ENCODE assay signal across 8 cellular contexts in genomic region chr1:26500488-26501175, GRCh38. TPM values are rescaled to one million over a fixed set of nuclear protein-coding genes. Genes with fewer than 3 reads are reported as not detected.
DNase-seq lines count a peak whose midpoint lies in the region; ATAC-seq and TF ChIP-seq lines count a peak whose summit lies in the region.

No MANE protein-coding gene starts in this region.

- peaks cover 14% of the 10 kb centered on the region for H3K4me1 ChIP-seq in CD4-positive, CD25-positive, alpha-beta regulatory T cell (ENCODE audit: control insufficient read depth, insufficient read depth, low read length, poor library complexity, severe bottlenecking)
- H3K4me1 ChIP-seq in NT2/D1 (ENCODE audit: insufficient read depth, insufficient read length) (no peaks in the 10 kb centered on the region), mucosa of rectum (ENCODE audit: control insufficient read depth in 2 of 2, insufficient read depth in 2 of 2, low read length in 2 of 2) (peaks cover 10 to 17% of the 10 kb centered on the region in 2 donors)

- no peaks in the 10 kb centered on the region for H3K9me3 ChIP-seq in CD4-positive, CD25-positive, alpha-beta regulatory T cell (ENCODE audit: control insufficient read depth in 2 of 2, low read length in 2 of 2)
- H3K9me3 ChIP-seq in NT2/D1 (ENCODE audit: insufficient read depth, low read length) (no peaks in the 10 kb centered on the region), mucosa of rectum (ENCODE audit: control insufficient read depth in 2 of 2, low read length in 2 of 2) (no peaks in the 10 kb centered on the region)

- H3K4me3 Mint-ChIP-seq in CD4-positive, CD25-positive, alpha-beta regulatory T cell: peak overlapping the region; percentile 86 to 93 (median 90)

- peak overlapping the region; percentile 70 for H3K4me3 ChIP-seq in CD4-positive, CD25-positive, alpha-beta regulatory T cell (ENCODE audit: low read depth, low read length)
- H3K4me3 ChIP-seq in NT2/D1 (ENCODE audit: insufficient read length, low read depth) (peak overlapping the region; percentile 79), epithelial cell of esophagus (ENCODE audit: low read length) (peak overlapping the region; percentile 72), mucosa of rectum (ENCODE audit: low read length in 2 of 2) (peak overlapping the region; percentile 85 to 86)

- DNase-seq in CD4-positive, CD25-positive, alpha-beta regulatory T cell: peak; percentile 83 to 88 (median 85)
- DNase-seq in NT2/D1 (ENCODE audit: low read depth, low spot score): peak; percentile 76
- DNase-seq in activated T-cell treated with anti-CD3 and anti-CD28 coated beads for 4 hours: peak; percentile 95
- peak; percentile 69 for DNase-seq in epithelial cell of esophagus (ENCODE audit: low read depth)
- peak; percentile 88 for DNase-seq in stimulated activated CD8-positive, alpha-beta memory T cell treated with anti-CD3 and anti-CD28 coated beads, Interleukin-4, amount 100 ng/mL, for 24 hours (ENCODE audit: low read depth)

- H3K27ac ChIP-seq in CD4-positive, CD25-positive, alpha-beta regulatory T cell (ENCODE audit: insufficient read depth, low read length, poor library complexity, severe bottlenecking): peak overlapping the region; percentile 95
- peak overlapping the region; percentile 97 to 99 for H3K27ac ChIP-seq in mucosa of rectum (ENCODE audit: low read depth in 2 of 2, low read length in 2 of 2)

- peak overlapping the region; percentile 78 to 97 (median 89) for H3K27ac Mint-ChIP-seq in CD4-positive, CD25-positive, alpha-beta regulatory T cell

- H3K9me3 Mint-ChIP-seq in CD4-positive, CD25-positive, alpha-beta regulatory T cell: peaks cover 0 to 2% (median 0%) of the 10 kb centered on the region in 7 donors

- peaks cover 0 to 17% (median 9%) of the 10 kb centered on the region in 4 donors for H3K4me1 Mint-ChIP-seq in CD4-positive, CD25-positive, alpha-beta regulatory T cell

- H3K36me3 ChIP-seq in CD4-positive, CD25-positive, alpha-beta regulatory T cell (ENCODE audit: control insufficient read depth, insufficient read depth, low read length): no peaks in the 10 kb centered on the region
- H3K36me3 ChIP-seq in NT2/D1 (ENCODE audit: insufficient read depth, insufficient read length, low read length): no peaks in the 10 kb centered on the region
- no peaks in the 10 kb centered on the region for H3K36me3 ChIP-seq in mucosa of rectum (ENCODE audit: control insufficient read depth in 2 of 2, insufficient read depth in 2 of 2, low read length in 2 of 2)

- TF ChIP-seq CTCF in epithelial cell of esophagus (IDR thresholded peaks at IDR 0.05; ENCODE audit: insufficient read depth, low read depth, low read length, missing control alignments): no peak

- no peaks in the 10 kb centered on the region for H3K36me3 Mint-ChIP-seq in CD4-positive, CD25-positive, alpha-beta regulatory T cell

- no peaks in the 10 kb centered on the region for H3K27me3 Mint-ChIP-seq in CD4-positive, CD25-positive, alpha-beta regulatory T cell

- peak; percentile 73 to 75 for ATAC-seq in CD4-positive, CD25-positive, alpha-beta regulatory T cell (ENCODE audit: low read depth in 2 of 2)
- peak; percentile 57 for ATAC-seq in GM19438 (IDR thresholded peaks at IDR 0.05; ENCODE audit: low read depth, unreplicated experiment)
- ATAC-seq in HG03565 (IDR thresholded peaks at IDR 0.05; ENCODE audit: unreplicated experiment): peak; percentile 37

- peak overlapping the region; percentile 97 for H3K9ac ChIP-seq in NT2/D1 (ENCODE audit: insufficient read length, low read depth)
- H3K9ac ChIP-seq in mucosa of rectum (ENCODE audit: low read depth in 1 of 2, low read length in 2 of 2): peak overlapping the region; percentile 87 to 91

- H3K27me3 ChIP-seq in CD4-positive, CD25-positive, alpha-beta regulatory T cell (ENCODE audit: control insufficient read depth, insufficient read depth, low read length): no peaks in the 10 kb centered on the region
- H3K27me3 ChIP-seq in NT2/D1 (ENCODE audit: insufficient read depth, insufficient read length) (no peaks in the 10 kb centered on the region), mucosa of rectum (ENCODE audit: control insufficient read depth in 2 of 2, insufficient read depth in 2 of 2, low read length in 2 of 2) (no peaks in the 10 kb centered on the region)

RNA-seq across cellular contexts. Expression of gene HMGN2, which starts 28.4 kb away (rescaled TPM):
- 323 TPM for total RNA-seq in CD4-positive, CD25-positive, alpha-beta regulatory T cell
- polyA plus RNA-seq in CD4-positive, CD25-positive, alpha-beta regulatory T cell: 1,000 to 10,000 TPM in 1 of 4 donors, 100 to 1,000 TPM in 3; 899 to 1,017 (median 929) TPM

RNA-seq across cellular contexts. Expression of gene RPS6KA1, which starts 28.9 kb away (rescaled TPM):
- total RNA-seq in CD4-positive, CD25-positive, alpha-beta regulatory T cell: 97.4 TPM
- polyA plus RNA-seq in CD4-positive, CD25-positive, alpha-beta regulatory T cell: 100 to 1,000 TPM; 168 to 218 (median 175) TPM

Comparison
In these comparisons a context has a peak if more than half of its experiments do, and no peak if none do; other contexts are left out.
1. Peak in every context shown above with its lines: DNase-seq, ATAC-seq, H3K4me3 ChIP-seq and H3K27ac ChIP-seq.